8 cellular contexts compared by ENCODE assay signal in genomic region chr5:43008369-43009158, GRCh38. TPM values are rescaled to one million over a fixed set of nuclear protein-coding genes. Genes with fewer than 3 reads are reported as not detected.
DNase-seq lines count a peak whose midpoint lies in the region; ATAC-seq and TF ChIP-seq lines count a peak whose summit lies in the region.

No MANE protein-coding gene starts in this region.

- H3K4me3 Mint-ChIP-seq in naive thymus-derived CD8-positive, alpha-beta T cell: peak overlapping the region; percentile 83 to 99 (median 94)

- H3K4me3 ChIP-seq in PC-3 (ENCODE audit: low read length): peak overlapping the region; percentile 66
- peak overlapping the region; percentile 49 to 60 (median 50) for H3K4me3 ChIP-seq in esophagus muscularis mucosa

- H3K9me3 ChIP-seq in PC-3 (ENCODE audit: low read length) (no peaks in the 10 kb centered on the region), esophagus muscularis mucosa (no peaks in the 10 kb centered on the region)

- no peaks in the 10 kb centered on the region for H3K27me3 ChIP-seq in PC-3 (ENCODE audit: low read length)
- H3K27me3 ChIP-seq in esophagus muscularis mucosa: peaks cover 3 to 78% (median 32%) of the 10 kb centered on the region in 4 donors

- H4K20me1 ChIP-seq in PC-3 (ENCODE audit: low read length): no peaks in the 10 kb centered on the region

- H3K36me3 ChIP-seq in PC-3 (ENCODE audit: low read depth, low read length) (no peaks in the 10 kb centered on the region), esophagus muscularis mucosa (no peaks in the 10 kb centered on the region)

- in situ Hi-C loops in KBM-7 (cut with MboI; ENCODE audit: low pct_unique_long_range_greater_than_20kb, low sequenced_read_pairs): no loop called here

- WGBS in esophagus muscularis mucosa: 13% methylated on average over 16 of the region's 35 CpGs

- no peak for TF ChIP-seq EP300 in esophagus muscularis mucosa (IDR thresholded peaks at IDR 0.05)

- H3K4me1 Mint-ChIP-seq in naive thymus-derived CD8-positive, alpha-beta T cell: peaks cover 17 to 40% (median 28%) of the 10 kb centered on the region in 4 donors

- no peak for TF ChIP-seq POLR2A in esophagus muscularis mucosa (IDR thresholded peaks at IDR 0.05; ENCODE audit: low read depth)

- no peaks in the 10 kb centered on the region for H3K79me2 ChIP-seq in PC-3 (ENCODE audit: low read length)

- peak overlapping the region; percentile 96 for H2AFZ ChIP-seq in PC-3 (ENCODE audit: low read length)

- no peaks in the 10 kb centered on the region for H3F3A ChIP-seq in PC-3 (ENCODE audit: low read length, unreplicated experiment)

- no peaks in the 10 kb centered on the region for H3K36me3 Mint-ChIP-seq in naive thymus-derived CD8-positive, alpha-beta T cell

- no peaks in the 10 kb centered on the region for H3K9me2 ChIP-seq in PC-3 (replicated peaks; ENCODE audit: low read length)

- CTCF ChIA-PET in PC-3 (lab: Charles Lee): interaction anchor here (0.5 to 1.2 kb wide), 4 partner anchors 9 to 428 kb away, joined by 3 to 6 read pairs (median 3); no protein-coding TSS in a partner anchor

- intact Hi-C loops in PC-3 (cut with micrococcal nuclease): loop anchor here (1.0 to 5.0 kb wide), 5 partner anchors 9 to 96 kb away; partner anchors contain the start of gene ANXA2R
- intact Hi-C loops in esophagus muscularis mucosa (cut with DNase I): no loop called here

- ATAC-seq in GM21529 (IDR thresholded peaks at IDR 0.05; ENCODE audit: unreplicated experiment) (peak; percentile 47), PC-3 (peak; percentile 64)
- ATAC-seq in naive thymus-derived CD8-positive, alpha-beta T cell: peak; percentile 63 to 71

- H3K27me3 Mint-ChIP-seq in naive thymus-derived CD8-positive, alpha-beta T cell: no peaks in the 10 kb centered on the region

- TSS peak; percentile 60 for BruUV-seq in PC-3 (replicated peaks; lab: Mats Ljungman, UMichigan)

- POLR2A ChIA-PET in PC-3 (lab: Charles Lee; ENCODE audit: unreplicated experiment): interaction anchor here (0.5 to 1.1 kb wide), 5 partner anchors 10 to 1237 kb away, joined by 3 to 8 read pairs (median 4); no protein-coding TSS in a partner anchor
- POLR2A ChIA-PET in naive thymus-derived CD8-positive, alpha-beta T cell (lab: Charles Lee): interaction anchor here (0.6 to 6.5 kb wide), 24 partner anchors 8 to 594 kb away, joined by 3 to 600 read pairs (median 4); partner anchors contain the start of genes ANXA2R, HMGCS1, NNT and TMEM267

- peak overlapping the region; percentile 92 to 100 (median 99) for H3K27ac Mint-ChIP-seq in naive thymus-derived CD8-positive, alpha-beta T cell

- H3K27ac ChIP-seq in PC-3 (ENCODE audit: low read length) (peak overlapping the region; percentile 71), esophagus muscularis mucosa (replicated peaks in 1 of 4) (peak overlapping the region; percentile 60 to 87 (median 80))

- H3K4me1 ChIP-seq in PC-3 (ENCODE audit: insufficient read depth, low read length) (peaks cover 14% of the 10 kb centered on the region; the same call in 1 of the 2 replicates), esophagus muscularis mucosa (peaks cover 4 to 27% (median 14%) of the 10 kb centered on the region in 4 donors)

- peak overlapping the region; percentile 82 for H3K4me2 ChIP-seq in PC-3 (ENCODE audit: low read length)

- peak; percentile 83 for DNase-seq in DMS 273 treated with DMSO at 0.1 percent for 48 hours (lab: John Stamatoyannopoulos, UW)
- DNase-seq in KBM-7: peak; percentile 95
- DNase-seq in PC-3: peak; percentile 98
- peak; percentile 93 for DNase-seq in activated T-cell treated with anti-CD3 and anti-CD28 coated beads, Interleukin-2, amount 50 U/mL, for 1 hour
- peak; percentile 91 for DNase-seq in esophagus muscularis mucosa (ENCODE audit: extremely low spot score)
- DNase-seq in naive thymus-derived CD8-positive, alpha-beta T cell: peak; percentile 80 to 96 (median 91)
- peak; percentile 84 to 95 (median 88) for DNase-seq in stimulated activated naive CD4-positive, alpha-beta T cell (lab: John Stamatoyannopoulos, UW)

- peaks cover 0 to 3% (median 0%) of the 10 kb centered on the region in 9 donors for H3K9me3 Mint-ChIP-seq in naive thymus-derived CD8-positive, alpha-beta T cell

- peak; percentile 48; the same call in 1 of the 2 replicates for TF ChIP-seq CTCF in PC-3 (conservative IDR thresholded peaks at IDR 0.05; ENCODE audit: low read depth, low read length)
- no peak for TF ChIP-seq CTCF in esophagus muscularis mucosa (IDR thresholded peaks at IDR 0.05)

- H3K9ac ChIP-seq in PC-3 (ENCODE audit: low read length): peak overlapping the region; percentile 65

RNA-seq across cellular contexts. Expression of gene ANXA2R, which starts 31.6 kb away (rescaled TPM):
- 4.8 and 8.9 TPM in 2 replicates for total RNA-seq in PC-3 (2014; rRNA removed)
- total RNA-seq in esophagus muscularis mucosa: 1 to 10 TPM; 1.5 to 4.2 (median 2.0) TPM
- total RNA-seq in naive thymus-derived CD8-positive, alpha-beta T cell: 10 to 100 TPM; 65.9 to 72.7 TPM
- polyA plus RNA-seq in naive thymus-derived CD8-positive, alpha-beta T cell: 10 to 100 TPM; 51.5 to 69.8 (median 54.8) TPM

Comparison
In these comparisons a context has a peak if more than half of its experiments do, and no peak if none do; other contexts are left out.
1. Peak in every context shown above with its lines: DNase-seq, ATAC-seq, H3K4me3 ChIP-seq and H3K27ac ChIP-seq.